In genomic region chr19:47232422-47233211, GRCh38 we compare ENCODE assay signal across 1 cellular context.
TF ChIP-seq lines count a peak whose summit lies in the region.

No MANE protein-coding gene starts in this region.

TF ChIP-seq in H1, 55 proteins besides CTCF, POLR2A, EP300 and RAD21:
- no peak for TF ChIP-seq NRF1 (IDR thresholded peaks at IDR 0.05; ENCODE audit: low read depth, low read length)
